9 cellular contexts compared by ENCODE assay signal in the genomic region with DNA sequence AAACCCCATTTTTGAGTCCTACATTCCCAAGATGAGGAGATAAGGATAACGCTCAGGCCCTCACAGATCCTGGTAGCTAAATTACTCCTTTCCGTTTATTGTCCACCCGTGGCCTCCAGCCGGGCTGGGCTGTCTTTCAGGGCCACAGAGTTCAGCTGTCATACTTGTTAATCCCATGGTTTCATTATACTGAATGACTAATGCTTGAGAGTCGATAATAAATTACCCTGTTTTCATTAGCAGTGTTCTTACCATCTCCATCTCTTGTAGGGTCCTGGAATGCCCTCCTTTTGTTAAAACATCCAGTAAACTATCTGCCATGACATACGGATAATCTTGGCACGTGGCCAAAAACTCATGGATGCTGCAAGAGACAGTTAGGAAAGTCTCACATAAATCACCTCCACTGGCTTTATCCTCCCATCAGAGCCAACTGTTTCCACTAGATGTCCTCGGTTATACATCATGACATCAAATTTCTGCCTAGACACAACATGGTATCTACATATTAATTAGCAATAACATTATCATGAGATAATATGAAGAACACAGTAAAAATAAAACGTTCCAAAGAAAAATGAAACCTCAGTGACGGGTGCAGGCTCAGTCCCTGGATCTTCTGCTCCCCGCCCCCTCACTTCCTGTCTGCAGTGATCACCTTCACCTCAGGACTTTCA. TPM values are rescaled to one million over a fixed set of nuclear protein-coding genes. Genes with fewer than 3 reads are reported as not detected.
DNase-seq lines count a peak whose midpoint lies in the region; TF ChIP-seq lines count a peak whose summit lies in the region.
"Had no signal": no experiment of that assay in that cellular context is flagged by ENCODE, and none has a peak within 500 bp of the region (broad histone marks: within the 10 kb centered on the region; RNA-seq: fewer than 3 reads in every experiment).

No MANE protein-coding gene starts in this region.

- H3K27me3 Mint-ChIP-seq in mesothelial cell of epicardium (ENCODE audit: low read depth): no peaks in the 10 kb centered on the region

- no peaks in the 10 kb centered on the region for H3K9me3 Mint-ChIP-seq in mesothelial cell of epicardium

- TF ChIP-seq CTCF in mesothelial cell of epicardium (IDR thresholded peaks at IDR 0.05; ENCODE audit: unreplicated experiment) (no peak), GM20000 (IDR thresholded peaks at IDR 0.05; ENCODE audit: extremely low read depth, missing control alignments) (no peak)

- peak; percentile 3 for DNase-seq in GF-D8 (lab: John Stamatoyannopoulos, UW)
- DNase-seq in NAMALWA (ENCODE audit: low spot score): peak; percentile 44
- DNase-seq in adipocyte (ENCODE audit: low read depth): peak; percentile 52
- no peak for DNase-seq in mesothelial cell of epicardium (ENCODE audit: low spot score in 2 of 2, unreplicated experiment in 2 of 2)
- no peak for DNase-seq in GM20000 (ENCODE audit: low spot score)
- no peak for DNase-seq in NCI-H526 treated with DMSO at 0.1 percent for 48 hours (lab: John Stamatoyannopoulos, UW)
- DNase-seq in GM19240 (ENCODE audit: insufficient read length, low spot score): no peak
- DNase-seq in DMS153 (lab: John Stamatoyannopoulos, UW): no peak

- H3K4me1 ChIP-seq in adipocyte (ENCODE audit: control insufficient read depth, insufficient read depth, low read length): no peaks in the 10 kb centered on the region

- no peak overlapping the region for H3K4me3 ChIP-seq in adipocyte (ENCODE audit: low read length)
- H3K4me3 ChIP-seq: lung had no signal

- H3K36me3 ChIP-seq in adipocyte (ENCODE audit: control insufficient read depth, insufficient read depth, low read length, severe bottlenecking): peaks cover 66% of the 10 kb centered on the region

- H3K4me1 Mint-ChIP-seq in mesothelial cell of epicardium: peaks cover 15% of the 10 kb centered on the region

- no peak overlapping the region for H3K4me3 Mint-ChIP-seq in mesothelial cell of epicardium

- peak overlapping the region; percentile 78 for H3K27ac Mint-ChIP-seq in mesothelial cell of epicardium

- no peak overlapping the region for H3K9ac ChIP-seq in adipocyte (ENCODE audit: low read length)

- H3K36me3 Mint-ChIP-seq in mesothelial cell of epicardium: peaks cover 24% of the 10 kb centered on the region

- no peaks in the 10 kb centered on the region for H3K9me3 ChIP-seq in adipocyte (ENCODE audit: control insufficient read depth, low read length)

- no peaks in the 10 kb centered on the region for H3K27me3 ChIP-seq in adipocyte (replicated peaks; ENCODE audit: control insufficient read depth, insufficient read depth, low read length)

RNA-seq across cellular contexts. Expression of a gene that starts 45.3 kb away (rescaled TPM):
- total RNA-seq in mesothelial cell of epicardium: 76.8 to 87.4 TPM (median 84.2 TPM) in 3 replicates

RNA-seq across cellular contexts. Expression of a gene that starts 57.1 kb away (rescaled TPM):
- 23.5 to 25.7 TPM (median 24.8 TPM) in 3 replicates for total RNA-seq in mesothelial cell of epicardium

Comparison
In these comparisons a context has a peak if more than half of its experiments do, and no peak if none do; other contexts are left out.
1. DNase-seq: peak in GF-D8 (single experiment), NAMALWA (single experiment) and adipocyte (single experiment); none in mesothelial cell of epicardium (0 of 2), GM20000 (single experiment), NCI-H526 treated with DMSO at 0.1 percent for 48 hours (single experiment), GM19240 (single experiment) and DMS153 (single experiment).